In genomic region chr14:96309907-96310330, GRCh38 we compare ENCODE assay signal across 18 cellular contexts. TPM values are rescaled to one million over a fixed set of nuclear protein-coding genes. Genes with fewer than 3 reads are reported as not detected.
DNase-seq lines count a peak whose midpoint lies in the region; ATAC-seq and TF ChIP-seq lines count a peak whose summit lies in the region.
"Had no signal": no experiment of that assay in that cellular context is flagged by ENCODE, and none has a peak within 500 bp of the region (broad histone marks: within the 10 kb centered on the region; RNA-seq: fewer than 3 reads in every experiment).

No MANE protein-coding gene starts in this region.

- peaks cover 23% of the 10 kb centered on the region for H3K36me3 Mint-ChIP-seq in activated CD8-positive, alpha-beta T cell treated with anti-CD3 and anti-CD28 coated beads for 36 hours (ENCODE audit: low read depth)
- H3K36me3 Mint-ChIP-seq in MCF 10A (ENCODE audit: insufficient read depth, unreplicated experiment), result peaks cover 75% of the 10 kb centered on the region
- peaks cover 35% of the 10 kb centered on the region for H3K36me3 Mint-ChIP-seq in activated T-helper 2 cell treated with anti-CD3 and anti-CD28 coated beads, Interferon-gamma antibody, Interleukin-2, Interleukin-4, amounts not matched to agents 10 μg/mL and 5 μg/mL and 100 μg/mL, durations not matched to agents 14 hours and 24 hours and 36 hours (ENCODE audit: low read depth)

- H3K4me1 ChIP-seq in body of pancreas (no peaks in the 10 kb centered on the region), right lobe of liver (peaks cover 0 to 28% (median 10%) of the 10 kb centered on the region in 4 donors)
- H3K4me1 ChIP-seq: foreskin keratinocyte, prostate gland, suprapubic skin had no signal

- H3K9me3 Mint-ChIP-seq in activated CD8-positive, alpha-beta T cell treated with anti-CD3 and anti-CD28 coated beads for 36 hours, result no peaks in the 10 kb centered on the region
- H3K9me3 Mint-ChIP-seq in MCF 10A (ENCODE audit: unreplicated experiment), result no peaks in the 10 kb centered on the region
- H3K9me3 Mint-ChIP-seq in activated T-helper 2 cell treated with anti-CD3 and anti-CD28 coated beads, Interferon-gamma antibody, Interleukin-2, Interleukin-4, amounts not matched to agents 10 μg/mL and 5 μg/mL and 100 μg/mL, durations not matched to agents 14 hours and 24 hours and 36 hours, result no peaks in the 10 kb centered on the region
- H3K9me3 Mint-ChIP-seq: effector memory CD8-positive, alpha-beta T cell; IgD-negative memory B cell had no signal

- POLR2A ChIA-PET in activated CD8-positive, alpha-beta T cell treated with anti-CD3 and anti-CD28 coated beads for 36 hours (lab: Charles Lee), result no interaction called here
- POLR2A ChIA-PET in MCF 10A (lab: Yijun Ruan, JAX), result interaction anchor here (0.7 kb wide), 1 partner anchor 91 kb away, joined by 4 read pairs; no protein-coding TSS in a partner anchor

- H3K4me1 Mint-ChIP-seq in activated CD8-positive, alpha-beta T cell treated with anti-CD3 and anti-CD28 coated beads for 36 hours (ENCODE audit: low read depth), result no peaks in the 10 kb centered on the region
- no peaks in the 10 kb centered on the region for H3K4me1 Mint-ChIP-seq in MCF 10A (ENCODE audit: insufficient read depth, unreplicated experiment)
- peaks cover 2% of the 10 kb centered on the region for H3K4me1 Mint-ChIP-seq in activated T-helper 2 cell treated with anti-CD3 and anti-CD28 coated beads, Interferon-gamma antibody, Interleukin-2, Interleukin-4, amounts not matched to agents 10 μg/mL and 5 μg/mL and 100 μg/mL, durations not matched to agents 14 hours and 24 hours and 36 hours (ENCODE audit: low read depth)
- H3K4me1 Mint-ChIP-seq: B cell, IgD-negative memory B cell had no signal

- in situ Hi-C loops in Caki2 (cut with HindIII; ENCODE audit: low pct_unique_long_range_greater_than_20kb, low sequenced_read_pairs), result no loop called here

- intact Hi-C loops in body of pancreas (cut with DNase I) (loop anchor here (10.0 kb wide), 1 partner anchor 105 kb away; no protein-coding TSS in a partner anchor), right lobe of liver (cut with DNase I) (no loop called here), MCF 10A (cut with micrococcal nuclease) (no loop called here)
- intact Hi-C loops in activated CD8-positive, alpha-beta T cell treated with anti-CD3 and anti-CD28 coated beads for 36 hours (cut with micrococcal nuclease), result no loop called here
- intact Hi-C loops in activated T-helper 2 cell treated with anti-CD3 and anti-CD28 coated beads, Interferon-gamma antibody, Interleukin-2, Interleukin-4, amounts not matched to agents 10 μg/mL and 5 μg/mL and 100 μg/mL, durations not matched to agents 14 hours and 24 hours and 36 hours (cut with micrococcal nuclease), result no loop called here

- peaks cover 0 to 22% of the 10 kb centered on the region in 2 donors for H3K36me3 ChIP-seq in body of pancreas (replicated peaks in 1 of 2; ENCODE audit: insufficient read depth in 1 of 2, low read depth in 2 of 2)
- peaks cover 0 to 27% (median 9%) of the 10 kb centered on the region in 4 donors for H3K36me3 ChIP-seq in right lobe of liver

- no peak for TF ChIP-seq CTCF in body of pancreas (IDR thresholded peaks at IDR 0.05)
- no peak for TF ChIP-seq CTCF in right lobe of liver (IDR thresholded peaks at IDR 0.05)
- no peak for TF ChIP-seq CTCF in activated CD8-positive, alpha-beta T cell treated with anti-CD3 and anti-CD28 coated beads for 36 hours (IDR thresholded peaks at IDR 0.05)
- no peak for TF ChIP-seq CTCF in MCF 10A (IDR thresholded peaks at IDR 0.05; ENCODE audit: unreplicated experiment)

- ATAC-seq in body of pancreas (no peak), right lobe of liver (peak in 3 of 4 donors; percentile 4 to 31 (median 5))
- ATAC-seq in activated CD8-positive, alpha-beta T cell treated with anti-CD3 and anti-CD28 coated beads for 36 hours, result no peak
- ATAC-seq: effector memory CD8-positive, alpha-beta T cell; foreskin keratinocyte had no signal

- 53% methylated on average over 5 of the region's 5 CpGs for WGBS in body of pancreas, 2 donors
- WGBS in right lobe of liver (ENCODE audit: insufficient coverage, low coverage, low lambda C conversion rate, missing lambda C conversion rate), result 57% methylated on average over 4 of the region's 5 CpGs

- peak; percentile 64 for DNase-seq in Caki2 (ENCODE audit: low read depth)
- peak; percentile 14 for DNase-seq in HK-2 (ENCODE audit: unreplicated experiment)
- DNase-seq in body of pancreas, result no peak
- DNase-seq in right lobe of liver, result no peak
- no peak for DNase-seq in activated CD8-positive, alpha-beta T cell treated with anti-CD3 and anti-CD28 coated beads for 36 hours
- DNase-seq in MCF 10A (ENCODE audit: unreplicated experiment), result no peak
- no peak for DNase-seq in activated naive CD4-positive, alpha-beta T cell treated with Interleukin-2 at 50 U/mL for 16 hours
- DNase-seq in activated T-helper 2 cell treated with anti-CD3 and anti-CD28 coated beads, Interferon-gamma antibody, Interleukin-2, Interleukin-4, amounts not matched to agents 10 μg/mL and 5 μg/mL and 100 μg/mL, durations not matched to agents 14 hours and 24 hours and 36 hours (ENCODE audit: low spot score), result no peak
- DNase-seq: effector memory CD8-positive, alpha-beta T cell; foreskin keratinocyte; NCI-H1105 treated with DMSO at 0.1 percent for 48 hours; NCI-H2227 treated with DMSO at 0.1 percent for 48 hours; stimulated activated CD4-positive, alpha-beta T cell treated with anti-CD3 and anti-CD28 coated beads, Interleukin-15, amount 100 ng/mL, for 24 hours had no signal

- no peak overlapping the region for H3K27ac Mint-ChIP-seq in activated CD8-positive, alpha-beta T cell treated with anti-CD3 and anti-CD28 coated beads for 36 hours
- H3K27ac Mint-ChIP-seq in MCF 10A (ENCODE audit: low read depth, unreplicated experiment), result no peak overlapping the region
- no peak overlapping the region for H3K27ac Mint-ChIP-seq in activated T-helper 2 cell treated with anti-CD3 and anti-CD28 coated beads, Interferon-gamma antibody, Interleukin-2, Interleukin-4, amounts not matched to agents 10 μg/mL and 5 μg/mL and 100 μg/mL, durations not matched to agents 14 hours and 24 hours and 36 hours
- H3K27ac Mint-ChIP-seq: B cell; effector memory CD8-positive, alpha-beta T cell; IgD-negative memory B cell had no signal

- no peak overlapping the region for H3K4me3 Mint-ChIP-seq in activated CD8-positive, alpha-beta T cell treated with anti-CD3 and anti-CD28 coated beads for 36 hours
- no peak overlapping the region for H3K4me3 Mint-ChIP-seq in MCF 10A (ENCODE audit: unreplicated experiment)
- no peak overlapping the region for H3K4me3 Mint-ChIP-seq in activated T-helper 2 cell treated with anti-CD3 and anti-CD28 coated beads, Interferon-gamma antibody, Interleukin-2, Interleukin-4, amounts not matched to agents 10 μg/mL and 5 μg/mL and 100 μg/mL, durations not matched to agents 14 hours and 24 hours and 36 hours (ENCODE audit: low read depth)
- H3K4me3 Mint-ChIP-seq: B cell; effector memory CD8-positive, alpha-beta T cell; IgD-negative memory B cell had no signal

- peak overlapping the region in 3 of 4 donors; percentile 6 to 69 (median 45) for H3K27ac ChIP-seq in body of pancreas
- peak overlapping the region; percentile 49 to 77 (median 64) for H3K27ac ChIP-seq in right lobe of liver
- H3K27ac ChIP-seq: foreskin keratinocyte, prostate gland, suprapubic skin had no signal

- H3K27me3 ChIP-seq in body of pancreas (no peaks in the 10 kb centered on the region), right lobe of liver (no peaks in the 10 kb centered on the region)
- H3K27me3 ChIP-seq: foreskin keratinocyte, suprapubic skin had no signal

- TF ChIP-seq POLR2A in body of pancreas (IDR thresholded peaks at IDR 0.05) (no peak), right lobe of liver (IDR thresholded peaks at IDR 0.05) (no peak)

- CTCF ChIA-PET in activated CD8-positive, alpha-beta T cell treated with anti-CD3 and anti-CD28 coated beads for 36 hours (lab: Charles Lee), result interaction anchor here (2.8 kb wide), 1 partner anchor 13 kb away, joined by 11 read pairs; no protein-coding TSS in a partner anchor
- CTCF ChIA-PET in MCF 10A (lab: Yijun Ruan, JAX), result interaction anchor here (4.0 kb wide), 1 partner anchor 13 kb away, joined by 20 read pairs; no protein-coding TSS in a partner anchor

- H3K9me3 ChIP-seq in body of pancreas (no peaks in the 10 kb centered on the region), right lobe of liver (no peaks in the 10 kb centered on the region)
- H3K9me3 ChIP-seq: prostate gland, suprapubic skin had no signal

- H3K4me3 ChIP-seq in body of pancreas (no peak overlapping the region), right lobe of liver (no peak overlapping the region)
- H3K4me3 ChIP-seq: prostate gland, suprapubic skin had no signal

- no TSS peak for BruUV-seq in MCF 10A (replicated peaks; lab: Mats Ljungman, UMichigan)

- no peaks in the 10 kb centered on the region for H3K27me3 Mint-ChIP-seq in activated CD8-positive, alpha-beta T cell treated with anti-CD3 and anti-CD28 coated beads for 36 hours
- no peaks in the 10 kb centered on the region for H3K27me3 Mint-ChIP-seq in MCF 10A (ENCODE audit: insufficient read depth, unreplicated experiment)
- H3K27me3 Mint-ChIP-seq in activated T-helper 2 cell treated with anti-CD3 and anti-CD28 coated beads, Interferon-gamma antibody, Interleukin-2, Interleukin-4, amounts not matched to agents 10 μg/mL and 5 μg/mL and 100 μg/mL, durations not matched to agents 14 hours and 24 hours and 36 hours (ENCODE audit: low read depth), result no peaks in the 10 kb centered on the region
- H3K27me3 Mint-ChIP-seq: B cell; effector memory CD8-positive, alpha-beta T cell; IgD-negative memory B cell had no signal

RNA-seq across cellular contexts. Expression of gene ATG2B, which starts 53.2 kb away (rescaled TPM):
- 1.2 and 1.6 TPM in 2 replicates for total RNA-seq in Caki2 (2014; rRNA removed; shearing (Covaris generic); ENCODE audit: low replicate concordance)
- total RNA-seq in body of pancreas, result 10 to 100 TPM; 26.2 to 51.7 TPM
- 10 to 100 TPM; 13.9 to 24.4 (median 16.3) TPM for total RNA-seq in right lobe of liver
- 10 to 100 TPM; 12.9 to 13.3 TPM for total RNA-seq in activated CD8-positive, alpha-beta T cell treated with anti-CD3 and anti-CD28 coated beads for 36 hours
- total RNA-seq in MCF 10A (2022), result 20.5 and 22.2 TPM in 2 replicates
- total RNA-seq in activated T-helper 2 cell treated with anti-CD3 and anti-CD28 coated beads, Interferon-gamma antibody, Interleukin-2, Interleukin-4, amounts not matched to agents 10 μg/mL and 5 μg/mL and 100 μg/mL, durations not matched to agents 14 hours and 24 hours and 36 hours, result 18.3 and 23.8 TPM in 2 replicates

RNA-seq across cellular contexts. Expression of gene GSKIP, which starts 53.4 kb away (rescaled TPM):
- total RNA-seq in Caki2 (2014; rRNA removed; shearing (Covaris generic); ENCODE audit: low replicate concordance), result 21.9 and 26.8 TPM in 2 replicates
- total RNA-seq in body of pancreas, result 10 to 100 TPM in 1 of 2 donors, 1 to 10 TPM in 1; 8.0 to 11.2 TPM
- total RNA-seq in right lobe of liver, result 10 to 100 TPM in 5 of 6 experiments, 1 to 10 TPM in 1; 7.4 to 25.2 (median 15.5) TPM
- total RNA-seq in activated CD8-positive, alpha-beta T cell treated with anti-CD3 and anti-CD28 coated beads for 36 hours, result 10 to 100 TPM; 21.8 to 21.9 TPM
- total RNA-seq in MCF 10A (2022), result 19.8 and 22.5 TPM in 2 replicates
- 21.3 and 21.4 TPM in 2 replicates for total RNA-seq in activated T-helper 2 cell treated with anti-CD3 and anti-CD28 coated beads, Interferon-gamma antibody, Interleukin-2, Interleukin-4, amounts not matched to agents 10 μg/mL and 5 μg/mL and 100 μg/mL, durations not matched to agents 14 hours and 24 hours and 36 hours

RNA-seq across cellular contexts. Expression of gene BDKRB1, which starts 53.9 kb away (rescaled TPM):
- not detected in 2 replicates for total RNA-seq in Caki2 (2014; rRNA removed; shearing (Covaris generic); ENCODE audit: low replicate concordance)
- total RNA-seq in body of pancreas, result not detected
- under 1 TPM in 1 of 6 experiments, not detected in 5; 0.31 TPM for total RNA-seq in right lobe of liver
- total RNA-seq in activated CD8-positive, alpha-beta T cell treated with anti-CD3 and anti-CD28 coated beads for 36 hours, result not detected
- total RNA-seq in MCF 10A (2022), result 0.32 and 0.51 TPM in 2 replicates
- total RNA-seq in activated T-helper 2 cell treated with anti-CD3 and anti-CD28 coated beads, Interferon-gamma antibody, Interleukin-2, Interleukin-4, amounts not matched to agents 10 μg/mL and 5 μg/mL and 100 μg/mL, durations not matched to agents 14 hours and 24 hours and 36 hours, result not detected in 2 replicates
- total RNA-seq: activated CD8-positive, alpha-beta memory T cell treated with anti-CD3 and anti-CD28 coated beads for 36 hours; B cell had no signal

Comparison
In these comparisons a context has a peak if more than half of its experiments do, and no peak if none do; other contexts are left out.
1. DNase-seq: peak in Caki2 (single experiment) and HK-2 (single experiment); none in body of pancreas (0 of 4), right lobe of liver (0 of 3), activated CD8-positive, alpha-beta T cell treated with anti-CD3 and anti-CD28 coated beads for 36 hours (single experiment), MCF 10A (single experiment), activated naive CD4-positive, alpha-beta T cell treated with Interleukin-2 at 50 U/mL for 16 hours (single experiment) and activated T-helper 2 cell treated with anti-CD3 and anti-CD28 coated beads, Interferon-gamma antibody, Interleukin-2, Interleukin-4, amounts not matched to agents 10 μg/mL and 5 μg/mL and 100 μg/mL, durations not matched to agents 14 hours and 24 hours and 36 hours (single experiment).
2. ATAC-seq: peak in right lobe of liver (3 of 4); none in body of pancreas (single experiment) and activated CD8-positive, alpha-beta T cell treated with anti-CD3 and anti-CD28 coated beads for 36 hours (single experiment).